In the genomic region with DNA sequence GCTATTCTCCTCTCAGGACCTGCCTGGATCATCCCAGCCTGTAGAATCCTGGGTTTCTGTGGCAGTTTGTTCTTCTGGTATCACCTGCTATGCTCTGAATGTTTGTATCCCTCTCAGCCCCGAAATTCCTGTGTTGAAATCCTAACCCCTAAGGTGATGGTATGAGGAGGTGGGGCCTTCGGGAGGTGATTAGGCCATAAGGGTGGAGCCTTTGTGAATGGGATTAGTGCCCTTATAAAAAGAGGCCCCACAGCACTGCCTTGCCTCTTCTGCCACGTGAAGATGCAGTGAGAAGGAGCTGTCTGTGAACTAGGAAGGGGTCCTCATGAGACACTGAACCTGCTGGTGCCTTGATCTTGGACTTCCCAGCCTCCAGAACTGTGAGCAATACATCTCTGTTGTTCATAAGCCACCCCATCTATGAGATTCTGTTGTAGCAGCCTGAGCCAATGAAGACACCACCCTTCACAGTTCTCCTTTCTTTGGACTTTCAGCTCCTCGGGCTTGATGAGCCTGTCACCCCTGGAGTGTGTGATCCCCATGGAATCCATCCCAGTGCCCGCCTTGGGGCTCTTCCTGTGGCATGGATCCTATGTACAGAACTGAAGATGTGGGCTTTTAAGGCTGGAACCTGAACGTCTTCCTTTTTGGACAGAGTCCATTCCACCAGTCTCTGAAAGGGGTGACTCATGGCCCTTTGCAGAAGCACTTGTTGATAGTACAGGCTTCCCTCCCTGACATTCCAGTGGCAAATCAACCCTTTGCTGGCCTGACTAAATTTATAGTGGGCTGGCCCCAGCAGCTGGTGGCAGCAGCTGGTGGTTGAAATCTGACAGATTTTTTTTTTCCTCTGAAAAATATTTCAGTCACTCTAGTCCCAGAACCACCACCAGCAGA, we compare ENCODE assay signal across 1 cellular context.
TF ChIP-seq lines count a peak whose summit lies in the region.

No MANE protein-coding gene starts in this region.

TF ChIP-seq in H1, 55 proteins besides CTCF, POLR2A, EP300 and RAD21:
- no peak for TF ChIP-seq BCL11A (IDR thresholded peaks at IDR 0.05; ENCODE audit: low read depth in 2 of 2, low read length in 2 of 2)
- no peak for TF ChIP-seq NRF1 (IDR thresholded peaks at IDR 0.05; ENCODE audit: low read depth, low read length)
- no peak for TF ChIP-seq TCF12 (IDR thresholded peaks at IDR 0.05; ENCODE audit: low read depth, low read length)
- TF ChIP-seq JUN (IDR thresholded peaks at IDR 0.05; ENCODE audit: low read depth, low read length), result no peak
- TF ChIP-seq TEAD4 (IDR thresholded peaks at IDR 0.05; ENCODE audit: low read depth, low read length), result peak; percentile 76
- TF ChIP-seq, protein P1, sequence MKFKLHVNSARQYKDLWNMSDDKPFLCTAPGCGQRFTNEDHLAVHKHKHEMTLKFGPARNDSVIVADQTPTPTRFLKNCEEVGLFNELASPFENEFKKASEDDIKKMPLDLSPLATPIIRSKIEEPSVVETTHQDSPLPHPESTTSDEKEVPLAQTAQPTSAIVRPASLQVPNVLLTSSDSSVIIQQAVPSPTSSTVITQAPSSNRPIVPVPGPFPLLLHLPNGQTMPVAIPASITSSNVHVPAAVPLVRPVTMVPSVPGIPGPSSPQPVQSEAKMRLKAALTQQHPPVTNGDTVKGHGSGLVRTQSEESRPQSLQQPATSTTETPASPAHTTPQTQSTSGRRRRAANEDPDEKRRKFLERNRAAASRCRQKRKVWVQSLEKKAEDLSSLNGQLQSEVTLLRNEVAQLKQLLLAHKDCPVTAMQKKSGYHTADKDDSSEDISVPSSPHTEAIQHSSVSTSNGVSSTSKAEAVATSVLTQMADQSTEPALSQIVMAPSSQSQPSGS (IDR thresholded peaks at IDR 0.05; ENCODE audit: low read length), result no peak
- TF ChIP-seq ZNF274 (IDR thresholded peaks at IDR 0.05; ENCODE audit: borderline replicate concordance, extremely low read depth, low read length), result no peak
- no peak for TF ChIP-seq CBX5 (IDR thresholded peaks at IDR 0.05; ENCODE audit: low read depth, low read length)
- no peak for TF ChIP-seq CTBP2 (IDR thresholded peaks at IDR 0.05; ENCODE audit: borderline replicate concordance, insufficient read depth, insufficient read length, low read length)
- TF ChIP-seq EGR1 (IDR thresholded peaks at IDR 0.05; ENCODE audit: borderline replicate concordance, low read depth, low read length), result no peak
- TF ChIP-seq SP4 (IDR thresholded peaks at IDR 0.05; ENCODE audit: low read length), result no peak
- TF ChIP-seq TAF1 (IDR thresholded peaks at IDR 0.05; ENCODE audit: low read depth, low read length), result no peak
- TF ChIP-seq TBP (IDR thresholded peaks at IDR 0.05; ENCODE audit: low read depth, low read length), result 0 out of 2 replicates have a peak, but pooled peaks have one; percentile 41
- no peak for TF ChIP-seq BACH1 (IDR thresholded peaks at IDR 0.05; ENCODE audit: low read length)
- no peak for TF ChIP-seq SP2 (IDR thresholded peaks at IDR 0.05; ENCODE audit: low read length)
- TF ChIP-seq YY1 (IDR thresholded peaks at IDR 0.05; ENCODE audit: low read depth, low read length), result no peak
- no peak for TF ChIP-seq HDAC6 (IDR thresholded peaks at IDR 0.05; ENCODE audit: low read depth, low read length)
- TF ChIP-seq CEBPB (IDR thresholded peaks at IDR 0.05; ENCODE audit: low read depth, low read length), result peak; percentile 54; the same call in 1 of the 2 replicates
- 0 out of 2 replicates have a peak, but pooled peaks have one; percentile 35 for TF ChIP-seq POLR2AphosphoS5 (IDR thresholded peaks at IDR 0.05; ENCODE audit: low read depth, low read length)
- TF ChIP-seq SIX5 (IDR thresholded peaks at IDR 0.05; ENCODE audit: low read depth, low read length), result no peak
